ENCODE assay signal across 8 cellular contexts in genomic region chr13:37869756-37870488, GRCh38. TPM values are rescaled to one million over a fixed set of nuclear protein-coding genes. Genes with fewer than 3 reads are reported as not detected.
A peak's percentile ranks its signal among the peaks of the same experiment; 100 is the strongest.
DNase-seq lines count a peak whose midpoint lies in the region; ATAC-seq and TF ChIP-seq lines count a peak whose summit lies in the region.

Gene TRPC4, minus strand, starts transcription at chr13:37869772. Its CDS starts 86,439 bp downstream, at chr13:37783333.

- TF ChIP-seq EP300 in tibial nerve (IDR thresholded peaks at IDR 0.05) = no peak

- no peaks in the 10 kb centered on the region for H3K9me3 ChIP-seq in tibial nerve

- no peaks in the 10 kb centered on the region for H3K36me3 ChIP-seq in tibial nerve

- ATAC-seq in memory B cell (ENCODE audit: low read depth) = no peak

- no peak within 1 kb of the TSS for H3K27ac Mint-ChIP-seq in memory B cell

- peaks cover 1% of the 10 kb centered on the region for H3K9me3 Mint-ChIP-seq in memory B cell

- peaks cover 0 to 14% of the 10 kb centered on the region in 2 donors for H3K27me3 ChIP-seq in tibial nerve

- WGBS in tibial nerve, 2 donors = 2% methylated on average over 16 to 40 of the region's 43 CpGs

- H3K36me3 Mint-ChIP-seq in memory B cell = no peaks in the 10 kb centered on the region

- no peak for TF ChIP-seq CTCF in tibial nerve (IDR thresholded peaks at IDR 0.05)

- H3K4me3 ChIP-seq in tibial nerve = peak within 1 kb of the TSS; percentile 24 to 54 (median 44)

- DNase-seq in activated CD4-positive, alpha-beta T cell treated with anti-CD3 and anti-CD28 coated beads for 48 hours = peak; percentile 22
- no peak for DNase-seq in activated CD4-positive, alpha-beta T cell treated with anti-CD3 and anti-CD28 coated beads, Interleukin-2, amount 50 U/mL, for 1 hour
- DNase-seq in NCI-H82 (lab: John Stamatoyannopoulos, UW) = peak; percentile 78
- peak; percentile 82 for DNase-seq in ecto neural progenitor cell (ENCODE audit: low spot score)
- no peak for DNase-seq in memory B cell (ENCODE audit: low spot score in 2 of 2)
- no peak for DNase-seq in tibial nerve (ENCODE audit: low spot score in 2 of 2)
- no peak for DNase-seq in KG1 (lab: John Stamatoyannopoulos, UW)
- no peak for DNase-seq in DMS114 treated with DMSO at 0.1 percent for 48 hours (lab: John Stamatoyannopoulos, UW; ENCODE audit: unreplicated experiment)

- TF ChIP-seq POLR2A in tibial nerve (IDR thresholded peaks at IDR 0.05) = no peak

- peaks cover 8% of the 10 kb centered on the region for H3K27me3 Mint-ChIP-seq in memory B cell

- no peaks in the 10 kb centered on the region for H3K4me1 Mint-ChIP-seq in memory B cell

- peak within 1 kb of the TSS; percentile 17 for H3K4me3 Mint-ChIP-seq in memory B cell

- peak within 1 kb of the TSS in 2 of 4 donors; percentile 12 for H3K27ac ChIP-seq in tibial nerve

- peaks cover 0 to 22% (median 0%) of the 10 kb centered on the region in 4 donors for H3K4me1 ChIP-seq in tibial nerve

RNA-seq across cellular contexts. Expression of gene TRPC4, which starts in this region (rescaled TPM):
- 1 to 10 TPM in 2 of 4 donors, under 1 TPM in 1, not detected in 1; 0.60 to 1.2 (median 1.1) TPM for total RNA-seq in tibial nerve

Comparison
In these comparisons a context has a peak if more than half of its experiments do, and no peak if none do; other contexts are left out.
1. DNase-seq: peak in activated CD4-positive, alpha-beta T cell treated with anti-CD3 and anti-CD28 coated beads for 48 hours (single experiment), NCI-H82 (single experiment) and ecto neural progenitor cell (single experiment); none in activated CD4-positive, alpha-beta T cell treated with anti-CD3 and anti-CD28 coated beads, Interleukin-2, amount 50 U/mL, for 1 hour (single experiment), memory B cell (0 of 2), tibial nerve (0 of 2), KG1 (single experiment) and DMS114 treated with DMSO at 0.1 percent for 48 hours (single experiment).